In genomic region chr14:99966436-99966835, GRCh38 we compare ENCODE assay signal across 30 cellular contexts.
"Had no signal": no experiment of that assay in that cellular context is flagged by ENCODE, and none has a peak within 500 bp of the region (broad histone marks: within the 10 kb centered on the region; RNA-seq: fewer than 3 reads in every experiment).

No MANE protein-coding gene starts in this region.

- DNase-seq: activated B cell treated with CpG ODN at 0.5 μM for 24 hours; activated CD4-positive, alpha-beta T cell treated with anti-CD3 and anti-CD28 coated beads, Interleukin-2, amount 50 U/mL, for 1 hour; activated CD8-positive, alpha-beta T cell treated with anti-CD3 and anti-CD28 coated beads for 36 hours; activated naive CD4-positive, alpha-beta T cell treated with Interleukin-2 at 50 U/mL for 16 hours; activated T-cell treated with anti-CD3 and anti-CD28 coated beads, Interleukin-2, amount 50 U/mL, for 72 hours; brain microvascular endothelial cell; dorsolateral prefrontal cortex; effector memory CD4-positive, alpha-beta T cell; erythroblast; heart left ventricle; hypothalamus; immature natural killer cell; kidney; left colon; mammary epithelial cell; midbrain; naive thymus-derived CD4-positive, alpha-beta T cell; small intestine; stimulated activated CD4-positive, alpha-beta T cell treated with anti-CD3 and anti-CD28 coated beads, Interleukin-4, amount 100 ng/mL, for 24 hours; stimulated activated naive CD8-positive, alpha-beta T cell treated with anti-CD3 and anti-CD28 coated beads, Interleukin-15, amount 100 ng/mL, for 72 hours; substantia nigra; SW 1271; T-helper 2 cell; upper lobe of right lung had no signal

- H3K4me1 ChIP-seq: ascending aorta, upper lobe of right lung had no signal

- FAIRE-seq: kidney, small intestine had no signal

- H3K9me3 ChIP-seq: ascending aorta, heart left ventricle, thyroid gland, upper lobe of right lung had no signal

- H3K27me3 ChIP-seq: ascending aorta, brain microvascular endothelial cell, thyroid gland, upper lobe of right lung had no signal

- ATAC-seq: activated CD8-positive, alpha-beta T cell treated with anti-CD3 and anti-CD28 coated beads for 36 hours; activated T-cell treated with anti-CD3 and anti-CD28 coated beads, Interleukin-2, amount 50 U/mL, for 72 hours; heart left ventricle; left colon; naive thymus-derived CD4-positive, alpha-beta T cell; sciatic nerve; stimulated activated memory B cell treated with anti-CD40 and anti-IgM and Interleukin-4, amounts not matched to agents 10 μg/mL and 1 μg/mL and 100 μg/mL, for 72 hours; stimulated activated naive CD8-positive, alpha-beta T cell treated with anti-CD3 and anti-CD28 coated beads, Interleukin-15, amount 100 ng/mL, for 72 hours; upper lobe of right lung had no signal

- H3K36me3 Mint-ChIP-seq: activated naive CD8-positive, alpha-beta T cell; immature natural killer cell; naive thymus-derived CD4-positive, alpha-beta T cell; stimulated activated memory B cell treated with anti-CD40 and anti-IgM and Interleukin-4, amounts not matched to agents 10 μg/mL and 1 μg/mL and 100 μg/mL, for 72 hours had no signal

- H3K9me3 Mint-ChIP-seq: activated B cell treated with CpG ODN at 0.5 μM for 24 hours; activated CD8-positive, alpha-beta T cell treated with anti-CD3 and anti-CD28 coated beads for 36 hours; activated T-cell treated with anti-CD3 and anti-CD28 coated beads, Interleukin-2, amount 50 U/mL, for 72 hours; immature natural killer cell; naive thymus-derived CD4-positive, alpha-beta T cell; stimulated activated memory B cell treated with anti-CD40 and anti-IgM and Interleukin-4, amounts not matched to agents 10 μg/mL and 1 μg/mL and 100 μg/mL, for 72 hours; stimulated activated naive CD8-positive, alpha-beta T cell treated with anti-CD3 and anti-CD28 coated beads, Interleukin-15, amount 100 ng/mL, for 72 hours had no signal

- H3K4me3 Mint-ChIP-seq: activated B cell treated with CpG ODN at 0.5 μM for 24 hours; activated CD8-positive, alpha-beta T cell treated with anti-CD3 and anti-CD28 coated beads for 36 hours; activated naive CD8-positive, alpha-beta T cell; activated T-cell treated with anti-CD3 and anti-CD28 coated beads, Interleukin-2, amount 50 U/mL, for 72 hours; immature natural killer cell; naive thymus-derived CD4-positive, alpha-beta T cell; stimulated activated memory B cell treated with anti-CD40 and anti-IgM and Interleukin-4, amounts not matched to agents 10 μg/mL and 1 μg/mL and 100 μg/mL, for 72 hours; stimulated activated naive CD8-positive, alpha-beta T cell treated with anti-CD3 and anti-CD28 coated beads, Interleukin-15, amount 100 ng/mL, for 72 hours had no signal

- H3K4me3 ChIP-seq: ascending aorta, coronary artery, dorsolateral prefrontal cortex, heart left ventricle, thyroid gland, upper lobe of right lung had no signal

- H3K27ac Mint-ChIP-seq: activated B cell treated with CpG ODN at 0.5 μM for 24 hours; activated CD8-positive, alpha-beta T cell treated with anti-CD3 and anti-CD28 coated beads for 36 hours; activated naive CD8-positive, alpha-beta T cell; activated T-cell treated with anti-CD3 and anti-CD28 coated beads, Interleukin-2, amount 50 U/mL, for 72 hours; immature natural killer cell; naive thymus-derived CD4-positive, alpha-beta T cell; stimulated activated memory B cell treated with anti-CD40 and anti-IgM and Interleukin-4, amounts not matched to agents 10 μg/mL and 1 μg/mL and 100 μg/mL, for 72 hours; stimulated activated naive CD8-positive, alpha-beta T cell treated with anti-CD3 and anti-CD28 coated beads, Interleukin-15, amount 100 ng/mL, for 72 hours had no signal

- H3K27ac ChIP-seq: ascending aorta, brain microvascular endothelial cell, coronary artery, dorsolateral prefrontal cortex, heart left ventricle, thyroid gland, upper lobe of right lung had no signal

- H3K36me3 ChIP-seq: ascending aorta, brain microvascular endothelial cell, heart left ventricle, thyroid gland, upper lobe of right lung had no signal

- H3K4me1 Mint-ChIP-seq: stimulated activated memory B cell treated with anti-CD40 and anti-IgM and Interleukin-4, amounts not matched to agents 10 μg/mL and 1 μg/mL and 100 μg/mL, for 72 hours had no signal
